In genomic region chr5:123754903-123755302, GRCh38 we compare ENCODE assay signal across 10 cellular contexts.
DNase-seq lines count a peak whose midpoint lies in the region; ATAC-seq lines count a peak whose summit lies in the region.
"Had no signal": no experiment of that assay in that cellular context is flagged by ENCODE, and none has a peak within 500 bp of the region (broad histone marks: within the 10 kb centered on the region; RNA-seq: fewer than 3 reads in every experiment).

No MANE protein-coding gene starts in this region.

- intact Hi-C loops in left cardiac atrium (cut with DNase I) (no loop called here), Right ventricle myocardium superior (cut with DNase I) (no loop called here)

- DNase-seq in left cardiac atrium (no peak), Right ventricle myocardium superior (no peak), cerebellar cortex (ENCODE audit: low spot score) (peak; percentile 41), medulla oblongata (ENCODE audit: extremely low spot score) (peak; percentile 48), middle frontal gyrus (ENCODE audit: extremely low spot score, low spot score) (no peak), NCI-H1694 (lab: John Stamatoyannopoulos, UW) (no peak)
- no peak for DNase-seq in activated naive CD4-positive, alpha-beta T cell treated with Interleukin-2 at 50 U/mL for 16 hours
- DNase-seq: activated naive CD8-positive, alpha-beta T cell treated with anti-CD3 and anti-CD28 coated beads, Interleukin-2, amount 10 ng/mL, durations not matched to agents 7 days and 5 days; T1000 had no signal

- ATAC-seq in left cardiac atrium (peak; percentile 33 to 53), Right ventricle myocardium superior (ENCODE audit: poor library complexity) (no peak), HG02870 (IDR thresholded peaks at IDR 0.05; ENCODE audit: unreplicated experiment) (no peak)

Comparison
In these comparisons a context has a peak if more than half of its experiments do, and no peak if none do; other contexts are left out.
1. ATAC-seq: peak in left cardiac atrium (2 of 2); none in Right ventricle myocardium superior (single experiment) and HG02870 (single experiment).
2. DNase-seq: peak in cerebellar cortex (single experiment) and medulla oblongata (single experiment); none in left cardiac atrium (single experiment), Right ventricle myocardium superior (single experiment), middle frontal gyrus (single experiment), NCI-H1694 (single experiment) and activated naive CD4-positive, alpha-beta T cell treated with Interleukin-2 at 50 U/mL for 16 hours (single experiment).